11 cellular contexts compared by ENCODE assay signal in the genomic region with DNA sequence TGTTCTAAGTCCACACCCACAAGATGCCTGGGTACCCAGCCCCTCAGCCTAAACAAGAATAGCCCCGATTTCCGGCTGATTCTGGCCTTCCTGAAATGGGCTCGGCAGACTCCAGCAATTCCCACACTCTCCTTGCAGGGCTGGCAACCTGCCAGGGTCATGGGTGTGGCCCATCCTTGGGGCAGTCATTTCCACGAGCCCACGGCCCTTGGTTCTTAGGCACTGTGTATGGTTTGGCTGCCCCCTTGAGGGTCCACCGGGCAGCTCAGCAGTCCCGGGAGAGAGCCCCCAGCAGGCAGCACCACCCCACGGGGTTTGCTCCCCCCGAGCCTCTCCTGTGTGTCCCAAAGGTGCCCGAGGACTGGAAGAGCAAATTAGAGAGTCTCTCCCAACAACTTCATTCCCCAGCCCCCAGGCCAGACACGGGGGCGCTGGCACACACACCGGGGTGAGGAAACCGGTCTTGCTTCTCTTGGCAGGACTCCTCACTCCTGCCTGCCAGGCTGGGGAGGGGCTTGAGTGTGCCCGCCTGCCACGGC.
A peak's percentile ranks its signal among the peaks of the same experiment; 100 is the strongest.
DNase-seq lines count a peak whose midpoint lies in the region; ATAC-seq, FAIRE-seq and TF ChIP-seq lines count a peak whose summit lies in the region.
"Had no signal": no experiment of that assay in that cellular context is flagged by ENCODE, and none has a peak within 500 bp of the region (broad histone marks: within the 10 kb centered on the region; RNA-seq: fewer than 3 reads in every experiment).

No MANE protein-coding gene starts in this region.

- in situ Hi-C loops in brain microvascular endothelial cell (cut with HindIII; ENCODE audit: low pct_ligation_motif_present, low sequenced_read_pairs), result no loop called here

- no peaks in the 10 kb centered on the region for H4K20me1 ChIP-seq in keratinocyte (ENCODE audit: control insufficient read depth, extremely low read depth, insufficient read depth, low read length)

- no peaks in the 10 kb centered on the region for H3K79me2 ChIP-seq in keratinocyte (ENCODE audit: control insufficient read depth, insufficient read depth, low read length)

- H3K27me3 Mint-ChIP-seq in WTC11 (ENCODE audit: low read depth), result no peaks in the 10 kb centered on the region; the same call in 1 of the 2 replicates
- no peaks in the 10 kb centered on the region for H3K27me3 Mint-ChIP-seq in activated CD4-positive, alpha-beta memory T cell treated with anti-CD3 and anti-CD28 coated beads, Interleukin-2, amount 10 ng/mL, durations not matched to agents 7 days and 5 days

- dilution Hi-C loops in keratinocyte (cut with MboI; ENCODE audit: extremely low pct_ligation_motif_present, low sequenced_read_pairs), result no loop called here

- no peaks in the 10 kb centered on the region for H3K9me3 ChIP-seq in keratinocyte (ENCODE audit: control insufficient read depth, low read depth, low read length)

- H3K9me1 ChIP-seq in keratinocyte (ENCODE audit: control insufficient read depth, extremely low read depth, insufficient read depth, low read length), result no peaks in the 10 kb centered on the region

- CTCF ChIA-PET in WTC11 (lab: Charles Lee), result interaction anchor here (0.6 to 2.3 kb wide), 4 partner anchors 25 to 188 kb away, joined by 3 to 20 read pairs (median 4); no protein-coding TSS in a partner anchor
- CTCF ChIA-PET in activated CD4-positive, alpha-beta memory T cell treated with anti-CD3 and anti-CD28 coated beads, Interleukin-2, amount 10 ng/mL, durations not matched to agents 7 days and 5 days (lab: Charles Lee), result no interaction called here

- H3K4me3 ChIP-seq in keratinocyte (ENCODE audit: control insufficient read depth in 2 of 3, extremely low read depth in 1 of 3, insufficient read depth in 2 of 3, low read depth in 1 of 3, low read length in 3 of 3) (no peak overlapping the region), brain microvascular endothelial cell (ENCODE audit: low read depth, low read length) (no peak overlapping the region)

- peak overlapping the region; percentile 20 for H3K4me2 ChIP-seq in keratinocyte (ENCODE audit: control insufficient read depth, extremely low read depth, insufficient read depth, low read depth, low read length)

- POLR2A ChIA-PET in WTC11 (lab: Charles Lee), result no interaction called here
- POLR2A ChIA-PET in activated CD4-positive, alpha-beta memory T cell treated with anti-CD3 and anti-CD28 coated beads, Interleukin-2, amount 10 ng/mL, durations not matched to agents 7 days and 5 days (lab: Charles Lee), result no interaction called here

- no peak overlapping the region for H2AFZ ChIP-seq in keratinocyte (ENCODE audit: control insufficient read depth, low read length)

- FAIRE-seq in keratinocyte (lab: Jason Lieb, UNC), result no peak

- no peaks in the 10 kb centered on the region for H3K9me3 Mint-ChIP-seq in WTC11
- H3K9me3 Mint-ChIP-seq in activated CD4-positive, alpha-beta memory T cell treated with anti-CD3 and anti-CD28 coated beads, Interleukin-2, amount 10 ng/mL, durations not matched to agents 7 days and 5 days, result no peaks in the 10 kb centered on the region
- H3K9me3 Mint-ChIP-seq: activated CD8-positive, alpha-beta T cell treated with anti-CD3 and anti-CD28 coated beads for 36 hours had no signal

- H3K36me3 ChIP-seq in keratinocyte (ENCODE audit: control insufficient read depth in 2 of 2, extremely low read depth in 1 of 2, insufficient read depth in 2 of 2, low read length in 2 of 2) (no peaks in the 10 kb centered on the region), brain microvascular endothelial cell (replicated peaks) (no peaks in the 10 kb centered on the region)

- H3K4me3 Mint-ChIP-seq in WTC11, result no peak overlapping the region
- no peak overlapping the region for H3K4me3 Mint-ChIP-seq in activated CD4-positive, alpha-beta memory T cell treated with anti-CD3 and anti-CD28 coated beads, Interleukin-2, amount 10 ng/mL, durations not matched to agents 7 days and 5 days
- H3K4me3 Mint-ChIP-seq: activated CD8-positive, alpha-beta T cell treated with anti-CD3 and anti-CD28 coated beads for 36 hours had no signal

- peak; percentile 74 for DNase-seq in NCI-H748 (lab: John Stamatoyannopoulos, UW; ENCODE audit: unreplicated experiment)
- no peak for DNase-seq in NCI-H748 treated with DMSO at 0.1 percent for 48 hours (lab: John Stamatoyannopoulos, UW)
- peak; percentile 29 for DNase-seq in WTC11 (ENCODE audit: low spot score)
- no peak for DNase-seq in keratinocyte (ENCODE audit: low read depth, low spot score)
- DNase-seq in ureter (ENCODE audit: low spot score), result peak; percentile 82
- DNase-seq in activated CD4-positive, alpha-beta memory T cell treated with anti-CD3 and anti-CD28 coated beads, Interleukin-2, amount 10 ng/mL, durations not matched to agents 7 days and 5 days, result no peak
- DNase-seq in brain microvascular endothelial cell, result no peak
- DNase-seq: activated CD8-positive, alpha-beta T cell treated with anti-CD3 and anti-CD28 coated beads for 36 hours; foreskin melanocyte had no signal

- no peak overlapping the region for H3K27ac ChIP-seq in keratinocyte (ENCODE audit: control insufficient read depth, insufficient read depth, low read length)
- H3K27ac ChIP-seq in brain microvascular endothelial cell, result no peak overlapping the region

- peak; percentile 66 for ATAC-seq in WTC11
- no peak for ATAC-seq in GM18517 (IDR thresholded peaks at IDR 0.05; ENCODE audit: unreplicated experiment)
- ATAC-seq: activated CD8-positive, alpha-beta T cell treated with anti-CD3 and anti-CD28 coated beads for 36 hours; Panc1 had no signal

- H3K36me3 Mint-ChIP-seq in WTC11, result no peaks in the 10 kb centered on the region
- no peaks in the 10 kb centered on the region for H3K36me3 Mint-ChIP-seq in activated CD4-positive, alpha-beta memory T cell treated with anti-CD3 and anti-CD28 coated beads, Interleukin-2, amount 10 ng/mL, durations not matched to agents 7 days and 5 days (ENCODE audit: low read depth)

- H3K27ac Mint-ChIP-seq in WTC11, result no peak overlapping the region
- H3K27ac Mint-ChIP-seq in activated CD4-positive, alpha-beta memory T cell treated with anti-CD3 and anti-CD28 coated beads, Interleukin-2, amount 10 ng/mL, durations not matched to agents 7 days and 5 days, result no peak overlapping the region
- H3K27ac Mint-ChIP-seq: activated CD8-positive, alpha-beta T cell treated with anti-CD3 and anti-CD28 coated beads for 36 hours had no signal

- H3K27me3 ChIP-seq in keratinocyte (ENCODE audit: control insufficient read depth, extremely low read depth, insufficient read depth, low read length), result peaks cover 10% of the 10 kb centered on the region
- no peaks in the 10 kb centered on the region for H3K27me3 ChIP-seq in brain microvascular endothelial cell (replicated peaks)

- H3K9ac ChIP-seq in keratinocyte (ENCODE audit: control insufficient read depth, extremely low read depth, insufficient read depth, low read length), result peak overlapping the region; percentile 8

- TF ChIP-seq CTCF in WTC11 (IDR thresholded peaks at IDR 0.05) (no peak), keratinocyte (optimal IDR thresholded peaks at IDR 0.05 in 1 of 3, IDR thresholded peaks at IDR 0.05 in 1 of 3, conservative IDR thresholded peaks at IDR 0.05 in 1 of 3; ENCODE audit: extremely low read depth in 1 of 3, insufficient read depth in 2 of 3, low read length in 3 of 3) (peak in 2 of 3 experiments; percentile 19 to 47), brain microvascular endothelial cell (IDR thresholded peaks at IDR 0.05; ENCODE audit: low read depth, low read length, missing control alignments) (no peak)

- H3K4me1 Mint-ChIP-seq in WTC11, result 0 out of 2 replicates have a peak, but pooled peaks cover under 1% of the 10 kb centered on the region
- no peaks in the 10 kb centered on the region for H3K4me1 Mint-ChIP-seq in activated CD4-positive, alpha-beta memory T cell treated with anti-CD3 and anti-CD28 coated beads, Interleukin-2, amount 10 ng/mL, durations not matched to agents 7 days and 5 days

- peaks cover 7% of the 10 kb centered on the region for H3K4me1 ChIP-seq in keratinocyte (ENCODE audit: control insufficient read depth, extremely low read depth, insufficient read depth, low read length)

TF ChIP-seq in WTC11, 78 proteins besides CTCF, POLR2A, EP300 and RAD21:
- 0 out of 2 replicates have a peak, but pooled peaks have one; percentile 30 for TF ChIP-seq ZNF423 (CRISPR knock-in tag; IDR thresholded peaks at IDR 0.05)
- no peak for TF ChIP-seq NFATC4 (CRISPR knock-in tag; IDR thresholded peaks at IDR 0.05)
TF ChIP-seq in WTC11: peak in this region for 1.

Comparison
In these comparisons a context has a peak if more than half of its experiments do, and no peak if none do; other contexts are left out.
1. DNase-seq: peak in NCI-H748 (single experiment), WTC11 (single experiment) and ureter (single experiment); none in NCI-H748 treated with DMSO at 0.1 percent for 48 hours (single experiment), keratinocyte (single experiment), activated CD4-positive, alpha-beta memory T cell treated with anti-CD3 and anti-CD28 coated beads, Interleukin-2, amount 10 ng/mL, durations not matched to agents 7 days and 5 days (single experiment) and brain microvascular endothelial cell (single experiment).
2. CTCF ChIP-seq: peak in keratinocyte (2 of 3); none in WTC11 (single experiment) and brain microvascular endothelial cell (single experiment).